In genomic region chr4:42646013-42646784, GRCh38 we compare ENCODE assay signal across 19 cellular contexts. TPM values are rescaled to one million over a fixed set of nuclear protein-coding genes. Genes with fewer than 3 reads are reported as not detected.
DNase-seq lines count a peak whose midpoint lies in the region; ATAC-seq and TF ChIP-seq lines count a peak whose summit lies in the region.
"Had no signal": no experiment of that assay in that cellular context is flagged by ENCODE, and none has a peak within 500 bp of the region (broad histone marks: within the 10 kb centered on the region; RNA-seq: fewer than 3 reads in every experiment).

No MANE protein-coding gene starts in this region.

- no peak overlapping the region for H2AFZ ChIP-seq in Karpas-422 (ENCODE audit: low read length)

- H3K79me2 ChIP-seq in Karpas-422 (ENCODE audit: low read length): peaks cover 97% of the 10 kb centered on the region

- H3K4me3 ChIP-seq in GM12864 (ENCODE audit: low read depth, low read length) (peak overlapping the region; percentile 31), Karpas-422 (ENCODE audit: low read length) (no peak overlapping the region), heart left ventricle (no peak overlapping the region), gastrocnemius medialis (peak overlapping the region in 2 of 4 donors; percentile 8 to 18)
- H3K4me3 ChIP-seq: colonic mucosa had no signal

- in situ Hi-C loops in gastrocnemius medialis (cut with MboI; ENCODE audit: low sequenced_read_pairs in 4 of 4): no loop called here

- no peaks in the 10 kb centered on the region; the same call in 1 of the 2 replicates for H4K20me1 ChIP-seq in Karpas-422 (ENCODE audit: insufficient read depth, low read depth, low read length)

- WGBS in heart left ventricle, 4 donors: 83 to 90% (median 89%) methylated on average over 8 of the region's 8 CpGs

- DNase-seq in GM12864 (ENCODE audit: low read depth): no peak
- DNase-seq in Karpas-422: no peak
- no peak for DNase-seq in heart left ventricle
- DNase-seq in gastrocnemius medialis: peak in 1 of 2 donors; percentile 37
- no peak for DNase-seq in mesenteric fat pad (ENCODE audit: low spot score)
- no peak for DNase-seq in GM19238 (ENCODE audit: insufficient read length, low spot score)
- DNase-seq: activated CD4-positive, alpha-beta memory T cell treated with anti-CD3 and anti-CD28 coated beads, Interleukin-2, amount 10 ng/mL, durations not matched to agents 7 days and 5 days; activated naive CD8-positive, alpha-beta T cell treated with anti-CD3 and anti-CD28 coated beads for 36 hours; activated T-cell treated with anti-CD3 and anti-CD28 coated beads, Interleukin-2, amount 50 U/mL, for 72 hours; colonic mucosa; H7; Kasumi-1; kidney glomerular epithelial cell; NCI-H1105 treated with DMSO at 0.1 percent for 48 hours; NCI-H2107; NCI-H510A treated with DMSO at 0.1 percent for 48 hours; SHP77; WERI-Rb-1 had no signal

- H3K9ac ChIP-seq in Karpas-422 (ENCODE audit: low read length): no peak overlapping the region

- peaks cover 89% of the 10 kb centered on the region for H3K4me1 ChIP-seq in Karpas-422 (ENCODE audit: low read length)
- peaks cover 0 to 32% (median 11%) of the 10 kb centered on the region in 12 donors for H3K4me1 ChIP-seq in heart left ventricle
- peaks cover 71 to 87% of the 10 kb centered on the region in 2 donors for H3K4me1 ChIP-seq in gastrocnemius medialis

- H3K27ac ChIP-seq in Karpas-422 (ENCODE audit: low read length) (no peak overlapping the region), heart left ventricle (peak overlapping the region in 2 of 12 donors; percentile 2 to 3), gastrocnemius medialis (peak overlapping the region; percentile 83 to 94 (median 86))
- H3K27ac ChIP-seq: colonic mucosa, WERI-Rb-1 had no signal

- H3K4me2 ChIP-seq in Karpas-422 (ENCODE audit: low read depth, low read length, poor library complexity, severe bottlenecking): peak overlapping the region; percentile 59

- H3K27me3 ChIP-seq in Karpas-422 (ENCODE audit: low read length) (no peaks in the 10 kb centered on the region), heart left ventricle (no peaks in the 10 kb centered on the region), gastrocnemius medialis (no peaks in the 10 kb centered on the region)
- H3K27me3 ChIP-seq: colonic mucosa had no signal

- no peaks in the 10 kb centered on the region for H3K9me2 ChIP-seq in Karpas-422 (replicated peaks; ENCODE audit: insufficient read depth, low read length)

- intact Hi-C loops in heart left ventricle (cut with DNase I): no loop called here
- intact Hi-C loops in gastrocnemius medialis (cut with DNase I; ENCODE audit: low total_unique reads): loop anchor here (10.0 kb wide), 1 partner anchor 1751 kb away; no protein-coding TSS in a partner anchor

- ATAC-seq in heart left ventricle (peak in 3 of 4 donors; percentile 48 to 60 (median 52)), gastrocnemius medialis (peak in 1 of 2 donors; percentile 25), HG02571 (IDR thresholded peaks at IDR 0.05; ENCODE audit: unreplicated experiment) (no peak)

- H3K36me3 ChIP-seq in Karpas-422 (ENCODE audit: insufficient read depth, low read length) (no peaks in the 10 kb centered on the region), heart left ventricle (no peaks in the 10 kb centered on the region), gastrocnemius medialis (no peaks in the 10 kb centered on the region)
- H3K36me3 ChIP-seq: colonic mucosa, WERI-Rb-1 had no signal

- TF ChIP-seq POLR2A in heart left ventricle (IDR thresholded peaks at IDR 0.05): no peak
- no peak for TF ChIP-seq POLR2A in gastrocnemius medialis (IDR thresholded peaks at IDR 0.05)

- TF ChIP-seq CTCF in GM12864 (IDR thresholded peaks at IDR 0.05; ENCODE audit: low read depth, low read length, missing control alignments) (no peak), heart left ventricle (IDR thresholded peaks at IDR 0.05) (no peak), gastrocnemius medialis (IDR thresholded peaks at IDR 0.05 in 4 of 5, conservative IDR thresholded peaks at IDR 0.05 in 1 of 5) (no peak)

- no peaks in the 10 kb centered on the region for H3K9me3 ChIP-seq in Karpas-422 (ENCODE audit: low read length)
- peaks cover 0 to 1% (median 0%) of the 10 kb centered on the region in 12 donors for H3K9me3 ChIP-seq in heart left ventricle
- H3K9me3 ChIP-seq in gastrocnemius medialis: no peaks in the 10 kb centered on the region
- H3K9me3 ChIP-seq: colonic mucosa had no signal

RNA-seq across cellular contexts. Expression of gene ATP8A1, which starts 10.7 kb away (rescaled TPM):
- 41.7 and 67.2 TPM in 2 replicates for total RNA-seq in Karpas-422 (2014; rRNA removed; shearing (Covaris generic); ENCODE audit: low replicate concordance)
- 10 to 100 TPM; 12.9 to 29.7 (median 16.6) TPM for total RNA-seq in heart left ventricle
- polyA plus RNA-seq in heart left ventricle: 1 to 10 TPM; 4.6 to 6.4 TPM
- 10 to 100 TPM; 23.8 to 74.2 (median 31.1) TPM for total RNA-seq in gastrocnemius medialis
- total RNA-seq in mesenteric fat pad: 11.3 TPM
